ENCODE assay signal across 3 cellular contexts in the genomic region with DNA sequence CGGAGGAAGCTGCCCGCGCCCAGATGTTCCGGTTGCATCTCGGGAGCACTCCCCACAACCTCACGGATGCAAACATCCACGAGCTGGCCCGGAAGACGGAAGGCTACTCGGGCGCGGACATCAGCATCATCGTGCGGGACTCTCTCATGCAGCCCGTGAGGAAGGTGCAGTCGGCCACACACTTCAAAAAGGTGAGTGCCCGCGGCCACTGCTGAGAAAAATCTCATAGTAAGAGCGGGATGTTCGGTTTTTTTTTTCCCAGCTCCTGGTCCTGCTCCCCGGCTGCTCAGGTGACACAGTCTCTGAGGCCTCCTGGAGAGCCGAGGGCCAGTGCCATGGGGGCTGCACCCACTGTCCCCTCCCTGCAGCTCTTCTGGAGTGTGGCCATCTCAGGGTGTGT.
TF ChIP-seq lines count a peak whose summit lies in the region.

No MANE protein-coding gene starts in this region.

TF ChIP-seq in SK-N-SH, 30 proteins besides CTCF, POLR2A, EP300 and RAD21:
- TF ChIP-seq SMC3 (IDR thresholded peaks at IDR 0.05; ENCODE audit: low read depth, low read length) (no peak), POLR2AphosphoS5 (IDR thresholded peaks at IDR 0.05; ENCODE audit: low read depth, low read length) (peak; percentile 35; the same call in 1 of the 2 replicates), FOSL2 (IDR thresholded peaks at IDR 0.05; ENCODE audit: borderline replicate concordance, low read depth) (no peak)

TF ChIP-seq in SK-N-SH treated with all-trans-retinoic acid at 6 μM for 48 hours, 23 proteins besides CTCF, POLR2A, EP300 and RAD21:
- no peak for TF ChIP-seq ARNTL (CRISPR knock-in tag; IDR thresholded peaks at IDR 0.05; ENCODE audit: borderline replicate concordance, low read depth)
- no peak for TF ChIP-seq CSDC2 (CRISPR knock-in tag; IDR thresholded peaks at IDR 0.05)
- TF ChIP-seq, protein P1, sequence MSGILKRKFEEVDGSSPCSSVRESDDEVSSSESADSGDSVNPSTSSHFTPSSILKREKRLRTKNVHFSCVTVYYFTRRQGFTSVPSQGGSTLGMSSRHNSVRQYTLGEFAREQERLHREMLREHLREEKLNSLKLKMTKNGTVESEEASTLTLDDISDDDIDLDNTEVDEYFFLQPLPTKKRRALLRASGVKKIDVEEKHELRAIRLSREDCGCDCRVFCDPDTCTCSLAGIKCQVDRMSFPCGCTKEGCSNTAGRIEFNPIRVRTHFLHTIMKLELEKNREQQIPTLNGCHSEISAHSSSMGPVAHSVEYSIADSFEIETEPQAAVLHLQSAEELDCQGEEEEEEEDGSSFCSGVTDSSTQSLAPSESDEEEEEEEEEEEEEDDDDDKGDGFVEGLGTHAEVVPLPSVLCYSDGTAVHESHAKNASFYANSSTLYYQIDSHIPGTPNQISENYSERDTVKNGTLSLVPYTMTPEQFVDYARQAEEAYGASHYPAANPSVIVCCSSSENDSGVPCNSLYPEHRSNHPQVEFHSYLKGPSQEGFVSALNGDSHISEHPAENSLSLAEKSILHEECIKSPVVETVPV (CRISPR knock-in tag; IDR thresholded peaks at IDR 0.05) = no peak
- no peak for TF ChIP-seq ZC3H10 (CRISPR knock-in tag; IDR thresholded peaks at IDR 0.05)
- TF ChIP-seq OSR1 (CRISPR knock-in tag; IDR thresholded peaks at IDR 0.05) = no peak

TF ChIP-seq in WTC11, 78 proteins besides CTCF, POLR2A, EP300 and RAD21:
- TF ChIP-seq, protein P2, sequence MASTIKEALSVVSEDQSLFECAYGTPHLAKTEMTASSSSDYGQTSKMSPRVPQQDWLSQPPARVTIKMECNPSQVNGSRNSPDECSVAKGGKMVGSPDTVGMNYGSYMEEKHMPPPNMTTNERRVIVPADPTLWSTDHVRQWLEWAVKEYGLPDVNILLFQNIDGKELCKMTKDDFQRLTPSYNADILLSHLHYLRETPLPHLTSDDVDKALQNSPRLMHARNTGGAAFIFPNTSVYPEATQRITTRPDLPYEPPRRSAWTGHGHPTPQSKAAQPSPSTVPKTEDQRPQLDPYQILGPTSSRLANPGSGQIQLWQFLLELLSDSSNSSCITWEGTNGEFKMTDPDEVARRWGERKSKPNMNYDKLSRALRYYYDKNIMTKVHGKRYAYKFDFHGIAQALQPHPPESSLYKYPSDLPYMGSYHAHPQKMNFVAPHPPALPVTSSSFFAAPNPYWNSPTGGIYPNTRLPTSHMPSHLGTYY (CRISPR knock-in tag; IDR thresholded peaks at IDR 0.05) = no peak
- no peak for TF ChIP-seq ZNF671 (CRISPR knock-in tag; IDR thresholded peaks at IDR 0.05)
- TF ChIP-seq, protein P3, sequence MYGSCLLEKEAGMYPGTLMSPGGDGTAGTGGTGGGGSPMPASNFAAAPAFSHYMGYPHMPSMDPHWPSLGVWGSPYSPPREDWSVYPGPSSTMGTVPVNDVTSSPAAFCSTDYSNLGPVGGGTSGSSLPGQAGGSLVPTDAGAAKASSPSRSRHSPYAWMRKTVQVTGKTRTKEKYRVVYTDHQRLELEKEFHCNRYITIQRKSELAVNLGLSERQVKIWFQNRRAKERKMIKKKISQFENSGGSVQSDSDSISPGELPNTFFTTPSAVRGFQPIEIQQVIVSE (CRISPR knock-in tag; IDR thresholded peaks at IDR 0.05; ENCODE audit: borderline replicate concordance) = no peak
- TF ChIP-seq, protein P4, sequence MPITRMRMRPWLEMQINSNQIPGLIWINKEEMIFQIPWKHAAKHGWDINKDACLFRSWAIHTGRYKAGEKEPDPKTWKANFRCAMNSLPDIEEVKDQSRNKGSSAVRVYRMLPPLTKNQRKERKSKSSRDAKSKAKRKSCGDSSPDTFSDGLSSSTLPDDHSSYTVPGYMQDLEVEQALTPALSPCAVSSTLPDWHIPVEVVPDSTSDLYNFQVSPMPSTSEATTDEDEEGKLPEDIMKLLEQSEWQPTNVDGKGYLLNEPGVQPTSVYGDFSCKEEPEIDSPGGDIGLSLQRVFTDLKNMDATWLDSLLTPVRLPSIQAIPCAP (CRISPR knock-in tag; IDR thresholded peaks at IDR 0.05) = no peak
- TF ChIP-seq, protein P5, sequence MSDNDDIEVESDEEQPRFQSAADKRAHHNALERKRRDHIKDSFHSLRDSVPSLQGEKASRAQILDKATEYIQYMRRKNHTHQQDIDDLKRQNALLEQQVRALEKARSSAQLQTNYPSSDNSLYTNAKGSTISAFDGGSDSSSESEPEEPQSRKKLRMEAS (CRISPR knock-in tag; IDR thresholded peaks at IDR 0.05) = no peak
- TF ChIP-seq TEAD4 (CRISPR knock-in tag; IDR thresholded peaks at IDR 0.05) = no peak
- no peak for TF ChIP-seq SP1 (CRISPR knock-in tag; conservative IDR thresholded peaks at IDR 0.05)
- TF ChIP-seq NFATC4 (CRISPR knock-in tag; IDR thresholded peaks at IDR 0.05) = no peak
TF ChIP-seq in WTC11: peak in this region for 0.
